ENCODE assay signal across 20 cellular contexts in the genomic region with DNA sequence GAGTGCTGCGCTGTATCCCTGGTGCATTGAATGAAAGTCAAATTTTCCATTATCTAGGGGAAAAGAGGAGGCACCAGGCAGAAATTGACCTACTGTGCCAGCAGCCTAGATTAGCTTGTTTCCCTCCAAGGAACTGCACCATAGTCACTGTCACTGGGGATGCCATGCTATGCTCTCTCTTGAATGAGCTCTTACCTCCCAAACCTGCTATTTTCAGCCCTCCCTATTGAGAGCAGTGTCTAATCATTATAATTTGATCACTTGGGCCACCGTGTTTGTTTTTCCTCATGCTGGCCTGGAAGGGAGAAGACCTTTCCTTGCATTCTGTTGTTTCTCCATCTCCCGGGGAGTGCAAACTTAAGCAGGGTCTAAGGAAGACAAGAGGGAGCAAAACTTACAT.
"Had no signal": no experiment of that assay in that cellular context is flagged by ENCODE, and none has a peak within 500 bp of the region (broad histone marks: within the 10 kb centered on the region; RNA-seq: fewer than 3 reads in every experiment).

No MANE protein-coding gene starts in this region.

- H3K4me1 ChIP-seq: suprapubic skin had no signal

- H3K4me1 Mint-ChIP-seq: naive B cell, nephron had no signal

- H3K27me3 ChIP-seq: dorsolateral prefrontal cortex, right atrium auricular region, sigmoid colon, suprapubic skin, thyroid gland had no signal

- H3K27me3 Mint-ChIP-seq: naive B cell, type B pancreatic cell had no signal

- H3K36me3 Mint-ChIP-seq: type B pancreatic cell had no signal

- H3K36me3 ChIP-seq: right atrium auricular region, sigmoid colon, suprapubic skin, thyroid gland had no signal

- H3K4me3 ChIP-seq: dorsolateral prefrontal cortex, right atrium auricular region, sigmoid colon, skin epidermis, suprapubic skin, thyroid gland had no signal

- DNase-seq: cortex of kidney; dorsolateral prefrontal cortex; effector CD8-positive, alpha-beta T cell; foreskin melanocyte; head of caudate nucleus; hippocampal formation; kidney glomerular epithelial cell; mesendoderm; naive B cell; posterior cingulate gyrus; sigmoid colon; stimulated activated CD4-positive, alpha-beta T cell treated with anti-CD3 and anti-CD28 coated beads, Interleukin-2, amount 100 ng/mL, for 24 hours; stimulated activated CD4-positive, alpha-beta T cell treated with anti-CD3 and anti-CD28 coated beads, Interleukin-4, amount 100 ng/mL, for 4 hours; stimulated activated naive CD4-positive, alpha-beta T cell; thyroid gland had no signal

- H3K27ac Mint-ChIP-seq: nephron, type B pancreatic cell had no signal

- H3K27ac ChIP-seq: dorsolateral prefrontal cortex, right atrium auricular region, sigmoid colon, skin epidermis, suprapubic skin, thyroid gland had no signal

- H3K4me3 Mint-ChIP-seq: naive B cell, nephron, type B pancreatic cell had no signal

- H3K9me3 ChIP-seq: sigmoid colon, suprapubic skin, thyroid gland had no signal
